8 cellular contexts compared by ENCODE assay signal in the genomic region with DNA sequence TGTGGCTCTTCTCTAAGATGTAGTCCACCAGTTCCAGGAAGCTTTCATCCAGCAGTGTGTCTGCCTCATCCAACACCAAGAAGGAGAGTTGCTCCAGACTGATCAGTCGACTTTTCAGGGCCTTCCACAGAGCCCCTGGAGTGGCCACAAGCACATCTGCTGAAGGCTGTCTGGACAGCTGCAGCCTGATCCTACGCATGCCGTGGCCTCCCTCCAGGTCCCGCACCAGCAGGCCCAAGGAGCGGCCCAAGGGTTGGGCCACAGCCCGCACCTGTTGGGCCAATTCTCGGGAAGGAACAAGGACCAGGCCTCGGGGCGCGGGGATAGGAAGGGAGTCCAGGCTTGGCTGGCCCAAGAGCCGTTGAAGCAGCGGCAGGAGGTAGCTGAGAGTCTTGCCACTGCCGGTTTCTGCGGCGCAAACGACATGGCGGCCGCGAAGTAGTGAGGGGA. TPM values are rescaled to one million over a fixed set of nuclear protein-coding genes. Genes with fewer than 3 reads are reported as not detected.
A peak's percentile ranks its signal among the peaks of the same experiment; 100 is the strongest.
DNase-seq lines count a peak whose midpoint lies in the region; ATAC-seq lines count a peak whose summit lies in the region.

No MANE protein-coding gene starts in this region.

- H3K4me1 ChIP-seq in effector memory CD4-positive, alpha-beta T cell (ENCODE audit: control insufficient read depth, insufficient read depth, low read length, poor library complexity, severe bottlenecking): peaks cover 21% of the 10 kb centered on the region

- H3K27me3 Mint-ChIP-seq in natural killer cell treated with Interleukin-12 subunit alpha and Interleukin-12 subunit beta and Interleukin-15 and Interleukin-18, amount 100 ng/mL, for 72 hours: no peaks in the 10 kb centered on the region

- peaks cover 3% of the 10 kb centered on the region; the same call in 1 of the 2 replicates for H3K36me3 ChIP-seq in MG63
- H3K36me3 ChIP-seq in effector memory CD4-positive, alpha-beta T cell (ENCODE audit: control insufficient read depth, insufficient read depth, low read length): peaks cover 11% of the 10 kb centered on the region

- H3K4me3 Mint-ChIP-seq in natural killer cell treated with Interleukin-12 subunit alpha and Interleukin-12 subunit beta and Interleukin-15 and Interleukin-18, amount 100 ng/mL, for 72 hours: peak overlapping the region; percentile 96

- DNase-seq in MG63 (no peak), NCI-H2107 (lab: John Stamatoyannopoulos, UW) (no peak), DMS53 (lab: John Stamatoyannopoulos, UW) (no peak)
- DNase-seq in effector memory CD4-positive, alpha-beta T cell: peak in 1 of 3 donors; percentile 3
- no peak for DNase-seq in natural killer cell treated with Interleukin-12 subunit alpha and Interleukin-12 subunit beta and Interleukin-15 and Interleukin-18, amount 100 ng/mL, for 72 hours (ENCODE audit: low spot score)
- no peak for DNase-seq in activated CD4-positive, CD25-positive, alpha-beta regulatory T cell treated with anti-CD3 and anti-CD28 coated beads, Interleukin-2, amount 50 U/mL, for 72 hours

- no peaks in the 10 kb centered on the region for H3K9me3 ChIP-seq in MG63
- H3K9me3 ChIP-seq in effector memory CD4-positive, alpha-beta T cell (ENCODE audit: control insufficient read depth, low read length): no peaks in the 10 kb centered on the region

- no peaks in the 10 kb centered on the region for H3K36me3 Mint-ChIP-seq in natural killer cell treated with Interleukin-12 subunit alpha and Interleukin-12 subunit beta and Interleukin-15 and Interleukin-18, amount 100 ng/mL, for 72 hours

- peaks cover 21% of the 10 kb centered on the region in 2 donors for H3K4me1 Mint-ChIP-seq in natural killer cell treated with Interleukin-12 subunit alpha and Interleukin-12 subunit beta and Interleukin-15 and Interleukin-18, amount 100 ng/mL, for 72 hours (ENCODE audit: low read depth in 2 of 2)

- H3K27ac ChIP-seq in effector memory CD4-positive, alpha-beta T cell (ENCODE audit: insufficient read depth, low read length, poor library complexity, severe bottlenecking): peak overlapping the region; percentile 79

- H3K27me3 ChIP-seq in MG63: no peaks in the 10 kb centered on the region
- H3K27me3 ChIP-seq in effector memory CD4-positive, alpha-beta T cell (replicated peaks; ENCODE audit: control insufficient read depth, insufficient read depth, low read length, poor library complexity, severe bottlenecking): no peaks in the 10 kb centered on the region

- ATAC-seq in GM21515 (IDR thresholded peaks at IDR 0.05; ENCODE audit: unreplicated experiment) (peak; percentile 6), GM18868 (IDR thresholded peaks at IDR 0.05; ENCODE audit: unreplicated experiment) (no peak)
- ATAC-seq in natural killer cell treated with Interleukin-12 subunit alpha and Interleukin-12 subunit beta and Interleukin-15 and Interleukin-18, amount 100 ng/mL, for 72 hours: peak in 1 of 2 donors; percentile 3

- no peaks in the 10 kb centered on the region for H3K9me3 Mint-ChIP-seq in natural killer cell treated with Interleukin-12 subunit alpha and Interleukin-12 subunit beta and Interleukin-15 and Interleukin-18, amount 100 ng/mL, for 72 hours

- H3K4me3 ChIP-seq in MG63: peak overlapping the region; percentile 91
- H3K4me3 ChIP-seq in effector memory CD4-positive, alpha-beta T cell (ENCODE audit: insufficient read depth, low read depth, low read length, poor library complexity, severe bottlenecking): peak overlapping the region; percentile 94

- H3K27ac Mint-ChIP-seq in natural killer cell treated with Interleukin-12 subunit alpha and Interleukin-12 subunit beta and Interleukin-15 and Interleukin-18, amount 100 ng/mL, for 72 hours: peak overlapping the region; percentile 88 to 100

RNA-seq across cellular contexts. Expression of gene DDX28, which starts 0.7 kb away (rescaled TPM):
- 17.9 and 18.0 TPM in 2 replicates for total RNA-seq in MG63 (2014; rRNA removed; shearing (Covaris generic); ENCODE audit: low replicate concordance)
- 10 to 100 TPM; 16.2 to 20.1 TPM for total RNA-seq in natural killer cell treated with Interleukin-12 subunit alpha and Interleukin-12 subunit beta and Interleukin-15 and Interleukin-18, amount 100 ng/mL, for 72 hours

RNA-seq across cellular contexts. Expression of gene DUS2, which starts 0.8 kb away (rescaled TPM):
- 16.9 and 25.0 TPM in 2 replicates for total RNA-seq in MG63 (2014; rRNA removed; shearing (Covaris generic); ENCODE audit: low replicate concordance)
- 10 to 100 TPM; 23.3 to 43.5 TPM for total RNA-seq in natural killer cell treated with Interleukin-12 subunit alpha and Interleukin-12 subunit beta and Interleukin-15 and Interleukin-18, amount 100 ng/mL, for 72 hours

RNA-seq across cellular contexts. Expression of gene DPEP2NB, which starts 6.6 kb away (rescaled TPM):
- not detected in 2 replicates for total RNA-seq in MG63 (2014; rRNA removed; shearing (Covaris generic); ENCODE audit: low replicate concordance)
- not detected for total RNA-seq in natural killer cell treated with Interleukin-12 subunit alpha and Interleukin-12 subunit beta and Interleukin-15 and Interleukin-18, amount 100 ng/mL, for 72 hours

RNA-seq across cellular contexts. Expression of gene DPEP2, which starts 23.0 kb away (rescaled TPM):
- total RNA-seq in MG63 (2014; rRNA removed; shearing (Covaris generic); ENCODE audit: low replicate concordance): not detected in 2 replicates
- 1 to 10 TPM; 2.2 to 2.3 TPM for total RNA-seq in natural killer cell treated with Interleukin-12 subunit alpha and Interleukin-12 subunit beta and Interleukin-15 and Interleukin-18, amount 100 ng/mL, for 72 hours

RNA-seq across cellular contexts. Expression of gene DPEP3, which starts 42.0 kb away (rescaled TPM):
- not detected in 2 replicates for total RNA-seq in MG63 (2014; rRNA removed; shearing (Covaris generic); ENCODE audit: low replicate concordance)
- total RNA-seq in natural killer cell treated with Interleukin-12 subunit alpha and Interleukin-12 subunit beta and Interleukin-15 and Interleukin-18, amount 100 ng/mL, for 72 hours: not detected
